Comparison of ENCODE assay signal across 12 cellular contexts in genomic region chr13:29428992-29429315, GRCh38.
DNase-seq lines count a peak whose midpoint lies in the region; ATAC-seq, FAIRE-seq and TF ChIP-seq lines count a peak whose summit lies in the region.
"Had no signal": no experiment of that assay in that cellular context is flagged by ENCODE, and none has a peak within 500 bp of the region (broad histone marks: within the 10 kb centered on the region; RNA-seq: fewer than 3 reads in every experiment).

No MANE protein-coding gene starts in this region.

- H3K4me3 Mint-ChIP-seq in neural progenitor cell, result peak overlapping the region; percentile 93
- H3K4me3 Mint-ChIP-seq: activated CD4-positive, alpha-beta T cell treated with anti-CD3 and anti-CD28 coated beads, Interleukin-2, amount 10 ng/mL, durations not matched to agents 7 days and 5 days; dendritic cell treated with granulocyte-macrophage colony-stimulating factor and Interleukin-4, amounts not matched to agents 40 ng/mL and 50 ng/mL, for 4 days had no signal

- no peak for FAIRE-seq in A549 (lab: Jason Lieb, UNC)

- CTCF ChIA-PET in A549 (lab: Yijun Ruan, JAX), result no interaction called here

- peaks cover 17% of the 10 kb centered on the region for H3K4me1 Mint-ChIP-seq in neural progenitor cell

- H3K27ac ChIP-seq in A549 (no peak overlapping the region), neural progenitor cell (no peak overlapping the region)

- H3K36me3 ChIP-seq in NT2/D1 (ENCODE audit: insufficient read depth, insufficient read length, low read length), result no peaks in the 10 kb centered on the region
- no peaks in the 10 kb centered on the region for H3K36me3 ChIP-seq in neural progenitor cell

- H3K4me2 ChIP-seq in A549, result peak overlapping the region; percentile 70; the same call in 2 of the 3 replicates
- peak overlapping the region; percentile 81 for H3K4me2 ChIP-seq in neural progenitor cell

- no peak for TF ChIP-seq RAD21 in A549 (conservative IDR thresholded peaks at IDR 0.05 in 1 of 2, IDR thresholded peaks at IDR 0.05 in 1 of 2)

- H3F3A ChIP-seq in neural progenitor cell (ENCODE audit: low read depth), result peaks cover 18% of the 10 kb centered on the region

- H3K27me3 ChIP-seq in NT2/D1 (ENCODE audit: insufficient read depth, insufficient read length), result peaks cover 13% of the 10 kb centered on the region
- peaks cover 41% of the 10 kb centered on the region for H3K27me3 ChIP-seq in neural progenitor cell

- no peaks in the 10 kb centered on the region for H4K20me1 ChIP-seq in neural progenitor cell (ENCODE audit: low read depth)

- 0 out of 6 replicates have a peak, but pooled peaks of 1 of the 2 experiments have one; percentile 30 for ATAC-seq in A549
- no peak for ATAC-seq in GM18909 (IDR thresholded peaks at IDR 0.05; ENCODE audit: poor library complexity, unreplicated experiment)
- no peak for ATAC-seq in GM19035 (IDR thresholded peaks at IDR 0.05; ENCODE audit: unreplicated experiment)
- ATAC-seq in GM18868 (IDR thresholded peaks at IDR 0.05; ENCODE audit: unreplicated experiment), result no peak
- ATAC-seq: naive thymus-derived CD8-positive, alpha-beta T cell had no signal

- DNase-seq in A549 (ENCODE audit: low read depth in 1 of 2, low spot score in 1 of 2), result no peak
- DNase-seq in NT2/D1 (ENCODE audit: low read depth, low spot score), result no peak
- no peak for DNase-seq in fibroblast of villous mesenchyme (ENCODE audit: low read depth)
- DNase-seq in neural progenitor cell (ENCODE audit: low spot score), result no peak
- DNase-seq in C1 segment of cervical spinal cord (lab: John Stamatoyannopoulos, UW), result no peak
- DNase-seq: activated CD4-positive, alpha-beta T cell treated with anti-CD3 and anti-CD28 coated beads, Interleukin-2, amount 10 ng/mL, durations not matched to agents 7 days and 5 days; activated naive CD4-positive, alpha-beta T cell treated with Interleukin-2 at 50 U/mL for 16 hours; naive thymus-derived CD8-positive, alpha-beta T cell had no signal

- H3K27ac Mint-ChIP-seq in neural progenitor cell, result no peak overlapping the region
- H3K27ac Mint-ChIP-seq: activated CD4-positive, alpha-beta T cell treated with anti-CD3 and anti-CD28 coated beads, Interleukin-2, amount 10 ng/mL, durations not matched to agents 7 days and 5 days; dendritic cell treated with granulocyte-macrophage colony-stimulating factor and Interleukin-4, amounts not matched to agents 40 ng/mL and 50 ng/mL, for 4 days; naive thymus-derived CD8-positive, alpha-beta T cell had no signal

- H3K9me3 Mint-ChIP-seq in neural progenitor cell, result no peaks in the 10 kb centered on the region
- H3K9me3 Mint-ChIP-seq: activated CD4-positive, alpha-beta T cell treated with anti-CD3 and anti-CD28 coated beads, Interleukin-2, amount 10 ng/mL, durations not matched to agents 7 days and 5 days; dendritic cell treated with granulocyte-macrophage colony-stimulating factor and Interleukin-4, amounts not matched to agents 40 ng/mL and 50 ng/mL, for 4 days; naive thymus-derived CD8-positive, alpha-beta T cell had no signal

- H3K9me3 ChIP-seq in A549 (no peaks in the 10 kb centered on the region), NT2/D1 (ENCODE audit: insufficient read depth, low read length) (no peaks in the 10 kb centered on the region), neural progenitor cell (ENCODE audit: low read depth) (no peaks in the 10 kb centered on the region)

- H3K4me1 ChIP-seq in A549 (peaks cover 4% of the 10 kb centered on the region; the same call in 1 of the 3 replicates), NT2/D1 (ENCODE audit: insufficient read depth, insufficient read length) (no peaks in the 10 kb centered on the region), neural progenitor cell (peaks cover 7% of the 10 kb centered on the region)

- H3K36me3 Mint-ChIP-seq in neural progenitor cell, result no peaks in the 10 kb centered on the region
- H3K36me3 Mint-ChIP-seq: naive thymus-derived CD8-positive, alpha-beta T cell had no signal

- no peak for TF ChIP-seq EP300 in A549 (IDR thresholded peaks at IDR 0.05)

- POLR2A ChIA-PET in A549 (lab: Yijun Ruan, JAX), result no interaction called here

- H3K27me3 Mint-ChIP-seq in neural progenitor cell (ENCODE audit: insufficient read depth, low read depth), result peaks cover 9% of the 10 kb centered on the region

- TF ChIP-seq POLR2A in A549 (IDR thresholded peaks at IDR 0.05; ENCODE audit: low read length), result no peak

- WGBS in A549 (ENCODE audit: missing lambda C conversion rate), result 6% methylated on average over 5 of the region's 5 CpGs

- TF ChIP-seq CTCF in A549 (IDR thresholded peaks at IDR 0.05), result no peak
- no peak for TF ChIP-seq CTCF in fibroblast of villous mesenchyme (IDR thresholded peaks at IDR 0.05; ENCODE audit: insufficient read depth, low read depth, low read length)
- no peak for TF ChIP-seq CTCF in neural progenitor cell (IDR thresholded peaks at IDR 0.05)

- H2AFZ ChIP-seq in neural progenitor cell (replicated peaks), result peak overlapping the region; percentile 88

- peak overlapping the region; percentile 50 for H3K9ac ChIP-seq in NT2/D1 (ENCODE audit: insufficient read length, low read depth)
- H3K9ac ChIP-seq in neural progenitor cell, result no peak overlapping the region

- H3K4me3 ChIP-seq in A549 (no peak overlapping the region), NT2/D1 (ENCODE audit: insufficient read length, low read depth) (peak overlapping the region; percentile 50), fibroblast of villous mesenchyme (ENCODE audit: low read depth, low read length) (peak overlapping the region; percentile 29), neural progenitor cell (peak overlapping the region; percentile 53)

- no peaks in the 10 kb centered on the region for H3K79me2 ChIP-seq in neural progenitor cell (ENCODE audit: low read depth)

TF ChIP-seq in A549, 52 proteins besides CTCF, POLR2A, EP300 and RAD21:
- no peak for TF ChIP-seq HDAC2 (IDR thresholded peaks at IDR 0.05)
- no peak for TF ChIP-seq HEYL (CRISPR knock-in tag; IDR thresholded peaks at IDR 0.05)
- TF ChIP-seq MYC (IDR thresholded peaks at IDR 0.05; ENCODE audit: borderline replicate concordance, low read length), result no peak
- TF ChIP-seq EHMT2 (IDR thresholded peaks at IDR 0.05; ENCODE audit: low read depth), result no peak
- no peak for TF ChIP-seq RCOR1 (IDR thresholded peaks at IDR 0.05; ENCODE audit: low read depth, low read length)
- TF ChIP-seq RNF2 (IDR thresholded peaks at IDR 0.05; ENCODE audit: borderline replicate concordance, low read depth), result no peak
- no peak for TF ChIP-seq RFX5 (IDR thresholded peaks at IDR 0.05)
- no peak for TF ChIP-seq ATOH8 (CRISPR knock-in tag; IDR thresholded peaks at IDR 0.05; ENCODE audit: low read depth)
- TF ChIP-seq MAFK (IDR thresholded peaks at IDR 0.05; ENCODE audit: partially characterized antibody), result no peak
